8 cellular contexts compared by ENCODE assay signal in genomic region chr14:50001999-50002925, GRCh38.
DNase-seq lines count a peak whose midpoint lies in the region; ATAC-seq, FAIRE-seq and TF ChIP-seq lines count a peak whose summit lies in the region.

No MANE protein-coding gene starts in this region.

- CTCF ChIA-PET in Calu3 (lab: Charles Lee): interaction anchor here (0.9 to 4.5 kb wide), 15 partner anchors 10 to 148 kb away, joined by 3 to 23 read pairs (median 6); no protein-coding TSS in a partner anchor

- peak overlapping the region; percentile 87 for H3K27ac ChIP-seq in urinary bladder (ENCODE audit: low read depth)

- peak overlapping the region; percentile 69 for H3K4me3 Mint-ChIP-seq in Calu3 (ENCODE audit: low read depth, unreplicated experiment)
- peak overlapping the region; percentile 85 to 90 (median 87) for H3K4me3 Mint-ChIP-seq in nephron

- H3K9me3 Mint-ChIP-seq in Calu3 (ENCODE audit: low read depth, unreplicated experiment) (no peaks in the 10 kb centered on the region), nephron (no peaks in the 10 kb centered on the region)

- H3K4me3 ChIP-seq in bronchial epithelial cell (ENCODE audit: low read depth, low read length) (no peak overlapping the region), urinary bladder (ENCODE audit: low read depth, low read length) (no peak overlapping the region)

- no peaks in the 10 kb centered on the region for H3K36me3 ChIP-seq in bronchial epithelial cell (ENCODE audit: control insufficient read depth, insufficient read depth, low read length)
- H3K36me3 ChIP-seq in urinary bladder (ENCODE audit: insufficient read depth): no peaks in the 10 kb centered on the region

- no peak for FAIRE-seq in bronchial epithelial cell (lab: Jason Lieb, UNC)

- H3K27me3 Mint-ChIP-seq in Calu3 (ENCODE audit: unreplicated experiment) (no peaks in the 10 kb centered on the region), nephron (ENCODE audit: low read depth) (peaks cover 8% of the 10 kb centered on the region)

- TF ChIP-seq CTCF in Calu3 (IDR thresholded peaks at IDR 0.05; ENCODE audit: unreplicated experiment) (no peak), bronchial epithelial cell (IDR thresholded peaks at IDR 0.05; ENCODE audit: insufficient read depth, low read length, severe bottlenecking) (no peak), nephron (IDR thresholded peaks at IDR 0.05; ENCODE audit: unreplicated experiment in 3 of 3) (no peak)

- no peaks in the 10 kb centered on the region for H3K4me1 ChIP-seq in urinary bladder (ENCODE audit: insufficient read depth)

- 83% methylated on average over 10 of the region's 10 CpGs for WGBS in urinary bladder

- H3K4me1 Mint-ChIP-seq in Calu3 (ENCODE audit: low read depth, unreplicated experiment) (peaks cover 64% of the 10 kb centered on the region), nephron (peaks cover 38% of the 10 kb centered on the region)

- peaks cover 46% of the 10 kb centered on the region for H3K36me3 Mint-ChIP-seq in Calu3 (ENCODE audit: insufficient read depth, unreplicated experiment)
- no peaks in the 10 kb centered on the region for H3K36me3 Mint-ChIP-seq in nephron (ENCODE audit: low read depth)

- intact Hi-C loops in Calu3 (cut with micrococcal nuclease; ENCODE audit: unreplicated experiment): loop anchor here (2.0 kb wide), 2 partner anchors 27 to 43 kb away; no protein-coding TSS in a partner anchor

- no peak for DNase-seq in Calu3
- DNase-seq in UCSD-AML1 (lab: John Stamatoyannopoulos, UW; ENCODE audit: unreplicated experiment): peak; percentile 33
- peak; percentile 85 for DNase-seq in bronchial epithelial cell (ENCODE audit: low read depth)
- DNase-seq in NCI-H510A (lab: John Stamatoyannopoulos, UW): no peak

- no peaks in the 10 kb centered on the region for H3K27me3 ChIP-seq in bronchial epithelial cell (ENCODE audit: control insufficient read depth, insufficient read depth, low read length)

- H3K27ac Mint-ChIP-seq in Calu3 (ENCODE audit: unreplicated experiment) (peak overlapping the region; percentile 99), nephron (peak overlapping the region; percentile 89 to 99 (median 91))

- ATAC-seq in HG02938 (IDR thresholded peaks at IDR 0.05; ENCODE audit: unreplicated experiment): peak; percentile 24
- ATAC-seq in HG03175 (IDR thresholded peaks at IDR 0.05; ENCODE audit: unreplicated experiment): no peak

- BruUV-seq in Calu3 (replicated peaks; lab: Mats Ljungman, UMichigan): no TSS peak

Comparison
In these comparisons a context has a peak if more than half of its experiments do, and no peak if none do; other contexts are left out.
1. DNase-seq: peak in UCSD-AML1 (single experiment) and bronchial epithelial cell (single experiment); none in Calu3 (single experiment) and NCI-H510A (single experiment).